Comparison of ENCODE assay signal across 8 cellular contexts in genomic region chr7:129825005-129825553, GRCh38.
DNase-seq lines count a peak whose midpoint lies in the region; ATAC-seq, FAIRE-seq and TF ChIP-seq lines count a peak whose summit lies in the region.

No MANE protein-coding gene starts in this region.

- H3K27me3 ChIP-seq in ectodermal cell (ENCODE audit: control insufficient read depth, insufficient read depth, low read length, poor library complexity, severe bottlenecking) (no peaks in the 10 kb centered on the region), lower lobe of right lung (ENCODE audit: low read depth) (no peaks in the 10 kb centered on the region)

- peak overlapping the region; percentile 92 for H3K27ac Mint-ChIP-seq in stimulated activated naive B cell treated with anti-CD40 and anti-IgM and Interleukin-4, amounts not matched to agents 10 μg/mL and 1 μg/mL and 100 μg/mL, for 72 hours

- CTCF ChIA-PET in A549 (lab: Yijun Ruan, JAX): interaction anchor here (0.5 to 11.3 kb wide), 57 partner anchors 10 to 602 kb away, joined by 3 to 212 read pairs (median 4); no protein-coding TSS in a partner anchor

- H3K4me2 ChIP-seq in A549: peak overlapping the region; percentile 85

- WGBS in A549 (ENCODE audit: missing lambda C conversion rate): 2% methylated on average over 13 of the region's 23 CpGs
- 0% methylated on average over 21 to 23 of the region's 23 CpGs for WGBS in ectodermal cell, 2 experiments

- TF ChIP-seq CTCF in A549 (IDR thresholded peaks at IDR 0.05) (peak; percentile 47), GM12873 (IDR thresholded peaks at IDR 0.05; ENCODE audit: insufficient read depth, low read depth, low read length, missing control alignments) (peak; percentile 54), lower lobe of right lung (IDR thresholded peaks at IDR 0.05) (no peak)

- H3K4me1 ChIP-seq in A549 (peaks cover 28% of the 10 kb centered on the region), ectodermal cell (ENCODE audit: control insufficient read depth, insufficient read depth, low read length) (peaks cover 6% of the 10 kb centered on the region), lower lobe of right lung (peaks cover 22% of the 10 kb centered on the region)

- peaks cover 0 to 2% of the 10 kb centered on the region in 2 donors for H3K36me3 Mint-ChIP-seq in stimulated activated naive B cell treated with anti-CD40 and anti-IgM and Interleukin-4, amounts not matched to agents 10 μg/mL and 1 μg/mL and 100 μg/mL, for 72 hours

- H3K9me3 Mint-ChIP-seq in stimulated activated naive B cell treated with anti-CD40 and anti-IgM and Interleukin-4, amounts not matched to agents 10 μg/mL and 1 μg/mL and 100 μg/mL, for 72 hours: no peaks in the 10 kb centered on the region

- DNase-seq in A549 (ENCODE audit: low read depth in 1 of 2, low spot score in 1 of 2): peak; percentile 87 to 94
- peak; percentile 97 for DNase-seq in NCI-H146 (lab: John Stamatoyannopoulos, UW)
- peak; percentile 42 for DNase-seq in T-helper 22 cell (ENCODE audit: low read depth)
- DNase-seq in lower lobe of right lung: peak; percentile 77
- peak; percentile 23 for DNase-seq in stimulated activated naive B cell treated with anti-CD40 and anti-IgM and Interleukin-4, amounts not matched to agents 10 μg/mL and 1 μg/mL and 100 μg/mL, for 72 hours

- H3K36me3 ChIP-seq in ectodermal cell (ENCODE audit: control insufficient read depth, insufficient read depth, low read length): no peaks in the 10 kb centered on the region
- H3K36me3 ChIP-seq in lower lobe of right lung: no peaks in the 10 kb centered on the region

- intact Hi-C loops in lower lobe of right lung (cut with DNase I): no loop called here

- TF ChIP-seq EP300 in A549 (IDR thresholded peaks at IDR 0.05): no peak; a peak in 1 of 5 replicates

- H3K4me3 ChIP-seq in A549 (peak overlapping the region; percentile 67), ectodermal cell (ENCODE audit: insufficient read depth, low read depth, low read length) (peak overlapping the region; percentile 45), lower lobe of right lung (peak overlapping the region; percentile 79)

- TF ChIP-seq POLR2A in A549 (IDR thresholded peaks at IDR 0.05; ENCODE audit: low read length): peak; percentile 20; the same call in 1 of the 2 replicates

- H3K27me3 Mint-ChIP-seq in stimulated activated naive B cell treated with anti-CD40 and anti-IgM and Interleukin-4, amounts not matched to agents 10 μg/mL and 1 μg/mL and 100 μg/mL, for 72 hours: peaks cover 0 to 17% of the 10 kb centered on the region in 2 donors

- H3K4me1 Mint-ChIP-seq in stimulated activated naive B cell treated with anti-CD40 and anti-IgM and Interleukin-4, amounts not matched to agents 10 μg/mL and 1 μg/mL and 100 μg/mL, for 72 hours: peaks cover 15 to 24% of the 10 kb centered on the region in 2 donors

- TF ChIP-seq RAD21 in A549 (conservative IDR thresholded peaks at IDR 0.05 in 1 of 2, IDR thresholded peaks at IDR 0.05 in 1 of 2): no peak

- H3K27ac ChIP-seq in A549 (peak overlapping the region; percentile 96 to 98), ectodermal cell (ENCODE audit: insufficient read depth, low read depth, low read length, poor library complexity, severe bottlenecking) (peak overlapping the region; percentile 9), lower lobe of right lung (peak overlapping the region; percentile 76)

- POLR2A ChIA-PET in A549 (lab: Yijun Ruan, JAX): interaction anchor here (0.6 to 1.6 kb wide), 13 partner anchors 44 to 1061 kb away, joined by 3 to 10 read pairs (median 5); no protein-coding TSS in a partner anchor

- H3K9me3 ChIP-seq in A549 (no peaks in the 10 kb centered on the region), ectodermal cell (ENCODE audit: control insufficient read depth, low read length) (no peaks in the 10 kb centered on the region), lower lobe of right lung (no peaks in the 10 kb centered on the region)

- FAIRE-seq in A549 (lab: Jason Lieb, UNC): no peak

- peak; percentile 86 to 87 for ATAC-seq in A549
- ATAC-seq in HG02840 (IDR thresholded peaks at IDR 0.05; ENCODE audit: low FRiP score, unreplicated experiment): peak; percentile 27
- peak; percentile 82 to 85 for ATAC-seq in lower lobe of right lung
- ATAC-seq in stimulated activated naive B cell treated with anti-CD40 and anti-IgM and Interleukin-4, amounts not matched to agents 10 μg/mL and 1 μg/mL and 100 μg/mL, for 72 hours (replicated peaks): peak; percentile 70 to 72

- H3K4me3 Mint-ChIP-seq in stimulated activated naive B cell treated with anti-CD40 and anti-IgM and Interleukin-4, amounts not matched to agents 10 μg/mL and 1 μg/mL and 100 μg/mL, for 72 hours: peak overlapping the region; percentile 96 to 98

TF ChIP-seq in A549, 52 proteins besides CTCF, POLR2A, EP300 and RAD21:
- TF ChIP-seq E2F6 (IDR thresholded peaks at IDR 0.05; ENCODE audit: borderline replicate concordance, low read depth) (no peak; the same call in 1 of the 2 replicates), RFX5 (IDR thresholded peaks at IDR 0.05) (no peak), MAX (IDR thresholded peaks at IDR 0.05) (peak; percentile 87), TFCP2L1 (CRISPR knock-in tag; IDR thresholded peaks at IDR 0.05) (no peak), JUN (IDR thresholded peaks at IDR 0.05) (peak; percentile 24 to 25; a peak in 1 of 5 replicates), USF2 (IDR thresholded peaks at IDR 0.05) (peak; percentile 49; the same call in 1 of the 2 replicates), JUNB (IDR thresholded peaks at IDR 0.05) (no peak), HOXB5 (CRISPR knock-in tag; IDR thresholded peaks at IDR 0.05) (peak; percentile 85; the same call in 1 of the 2 replicates), NFE2L2 (conservative IDR thresholded peaks at IDR 0.05; ENCODE audit: low read length) (no peak), SMC3 (IDR thresholded peaks at IDR 0.05) (peak; percentile 45; the same call in 1 of the 3 replicates)

Comparison
In these comparisons a context has a peak if more than half of its experiments do, and no peak if none do; other contexts are left out.
1. Peak in every context shown above with its lines: DNase-seq, ATAC-seq, H3K4me3 ChIP-seq and H3K27ac ChIP-seq.
2. ATAC-seq: peak in every context shown above with its lines; median percentile 86 in A549; 84 in lower lobe of right lung; 71 in stimulated activated naive B cell treated with anti-CD40 and anti-IgM and Interleukin-4, amounts not matched to agents 10 μg/mL and 1 μg/mL and 100 μg/mL, for 72 hours; 27 in HG02840.
3. DNase-seq: peak in every context shown above with its lines; median percentile 97 in NCI-H146; 90 in A549; 77 in lower lobe of right lung; 42 in T-helper 22 cell; 23 in stimulated activated naive B cell treated with anti-CD40 and anti-IgM and Interleukin-4, amounts not matched to agents 10 μg/mL and 1 μg/mL and 100 μg/mL, for 72 hours.
4. H3K27ac ChIP-seq: peak in every context shown above with its lines; median percentile 97 in A549; 76 in lower lobe of right lung; 9 in ectodermal cell.